9 cellular contexts compared by ENCODE assay signal in genomic region chr20:62117658-62118057, GRCh38. TPM values are rescaled to one million over a fixed set of nuclear protein-coding genes. Genes with fewer than 3 reads are reported as not detected.
DNase-seq lines count a peak whose midpoint lies in the region; ATAC-seq and TF ChIP-seq lines count a peak whose summit lies in the region.
"Had no signal": no experiment of that assay in that cellular context is flagged by ENCODE, and none has a peak within 500 bp of the region (broad histone marks: within the 10 kb centered on the region; RNA-seq: fewer than 3 reads in every experiment).

No MANE protein-coding gene starts in this region.

- no TSS peak for BruUV-seq in Calu3 (replicated peaks; lab: Mats Ljungman, UMichigan)

- peaks cover 15% of the 10 kb centered on the region for H3K4me1 Mint-ChIP-seq in activated CD4-positive, alpha-beta T cell treated with anti-CD3 and anti-CD28 coated beads, Interleukin-2, amount 10 ng/mL, durations not matched to agents 24 days and 14 days
- H3K4me1 Mint-ChIP-seq in activated naive CD8-positive, alpha-beta T cell treated with anti-CD3 and anti-CD28 coated beads, Interleukin-2, amount 50 U/mL, for 24 hours, result peaks cover 28% of the 10 kb centered on the region
- H3K4me1 Mint-ChIP-seq in Calu3 (ENCODE audit: low read depth, unreplicated experiment), result no peaks in the 10 kb centered on the region

- H3K9me3 ChIP-seq in KOPT-K1 (ENCODE audit: insufficient read depth, low read length, poor library complexity, severe bottlenecking) (peaks cover 15% of the 10 kb centered on the region), SJCRH30 (replicated peaks) (peaks cover 2% of the 10 kb centered on the region; the same call in 1 of the 2 replicates), sigmoid colon (peaks cover 0 to 4% (median 1%) of the 10 kb centered on the region in 4 donors)

- peak overlapping the region; percentile 23 for H3K4me3 Mint-ChIP-seq in activated CD4-positive, alpha-beta T cell treated with anti-CD3 and anti-CD28 coated beads, Interleukin-2, amount 10 ng/mL, durations not matched to agents 24 days and 14 days
- H3K4me3 Mint-ChIP-seq in activated naive CD8-positive, alpha-beta T cell treated with anti-CD3 and anti-CD28 coated beads, Interleukin-2, amount 50 U/mL, for 24 hours, result no peak overlapping the region
- H3K4me3 Mint-ChIP-seq in Calu3 (ENCODE audit: low read depth, unreplicated experiment), result no peak overlapping the region

- H3K36me3 Mint-ChIP-seq in activated CD4-positive, alpha-beta T cell treated with anti-CD3 and anti-CD28 coated beads, Interleukin-2, amount 10 ng/mL, durations not matched to agents 24 days and 14 days (ENCODE audit: low read depth), result no peaks in the 10 kb centered on the region
- H3K36me3 Mint-ChIP-seq in activated naive CD8-positive, alpha-beta T cell treated with anti-CD3 and anti-CD28 coated beads, Interleukin-2, amount 50 U/mL, for 24 hours (ENCODE audit: low read depth), result peaks cover 7% of the 10 kb centered on the region
- H3K36me3 Mint-ChIP-seq in Calu3 (ENCODE audit: insufficient read depth, unreplicated experiment), result peaks cover 37% of the 10 kb centered on the region

- H3K27me3 Mint-ChIP-seq in activated CD4-positive, alpha-beta T cell treated with anti-CD3 and anti-CD28 coated beads, Interleukin-2, amount 10 ng/mL, durations not matched to agents 24 days and 14 days, result no peaks in the 10 kb centered on the region
- H3K27me3 Mint-ChIP-seq in activated naive CD8-positive, alpha-beta T cell treated with anti-CD3 and anti-CD28 coated beads, Interleukin-2, amount 50 U/mL, for 24 hours, result no peaks in the 10 kb centered on the region
- H3K27me3 Mint-ChIP-seq in Calu3 (ENCODE audit: unreplicated experiment), result peaks cover 55% of the 10 kb centered on the region

- TF ChIP-seq POLR2A in sigmoid colon (IDR thresholded peaks at IDR 0.05), result no peak

- H3K4me1 ChIP-seq in SJCRH30 (no peaks in the 10 kb centered on the region), sigmoid colon (peaks cover 0 to 5% (median 3%) of the 10 kb centered on the region in 4 donors)

- TF ChIP-seq CTCF in Calu3 (IDR thresholded peaks at IDR 0.05; ENCODE audit: unreplicated experiment), result no peak
- TF ChIP-seq CTCF in sigmoid colon (IDR thresholded peaks at IDR 0.05), result no peak

- H3K27ac Mint-ChIP-seq in activated CD4-positive, alpha-beta T cell treated with anti-CD3 and anti-CD28 coated beads, Interleukin-2, amount 10 ng/mL, durations not matched to agents 24 days and 14 days, result no peak overlapping the region
- no peak overlapping the region for H3K27ac Mint-ChIP-seq in activated naive CD8-positive, alpha-beta T cell treated with anti-CD3 and anti-CD28 coated beads, Interleukin-2, amount 50 U/mL, for 24 hours
- no peak overlapping the region for H3K27ac Mint-ChIP-seq in Calu3 (ENCODE audit: unreplicated experiment)

- CTCF ChIA-PET in Calu3 (lab: Charles Lee), result no interaction called here

- H3K4me3 ChIP-seq in SJCRH30, result no peak overlapping the region
- no peak overlapping the region for H3K4me3 ChIP-seq in sigmoid colon
- H3K4me3 ChIP-seq: ascending aorta had no signal

- ATAC-seq in activated naive CD8-positive, alpha-beta T cell treated with anti-CD3 and anti-CD28 coated beads, Interleukin-2, amount 50 U/mL, for 24 hours, result peak; percentile 3
- no peak for ATAC-seq in GM21360 (IDR thresholded peaks at IDR 0.05; ENCODE audit: unreplicated experiment)

- H3K36me3 ChIP-seq in KOPT-K1 (ENCODE audit: insufficient read depth, low read length) (no peaks in the 10 kb centered on the region), SJCRH30 (no peaks in the 10 kb centered on the region), sigmoid colon (no peaks in the 10 kb centered on the region)
- H3K36me3 ChIP-seq: ascending aorta had no signal

- 52 to 70% methylated on average over 15 of the region's 15 CpGs for WGBS in sigmoid colon, 2 donors

- intact Hi-C loops in activated CD4-positive, alpha-beta T cell treated with anti-CD3 and anti-CD28 coated beads, Interleukin-2, amount 10 ng/mL, durations not matched to agents 24 days and 14 days (cut with micrococcal nuclease), result no loop called here
- intact Hi-C loops in Calu3 (cut with micrococcal nuclease; ENCODE audit: unreplicated experiment), result no loop called here
- intact Hi-C loops in sigmoid colon (cut with DNase I), result no loop called here

- no peak for TF ChIP-seq EP300 in sigmoid colon (IDR thresholded peaks at IDR 0.05)

- H3K9me3 Mint-ChIP-seq in activated CD4-positive, alpha-beta T cell treated with anti-CD3 and anti-CD28 coated beads, Interleukin-2, amount 10 ng/mL, durations not matched to agents 24 days and 14 days, result no peaks in the 10 kb centered on the region
- peaks cover 8% of the 10 kb centered on the region for H3K9me3 Mint-ChIP-seq in activated naive CD8-positive, alpha-beta T cell treated with anti-CD3 and anti-CD28 coated beads, Interleukin-2, amount 50 U/mL, for 24 hours
- peaks cover 2% of the 10 kb centered on the region for H3K9me3 Mint-ChIP-seq in Calu3 (ENCODE audit: low read depth, unreplicated experiment)

- peak; percentile 89 for DNase-seq in activated CD4-positive, alpha-beta T cell treated with anti-CD3 and anti-CD28 coated beads, Interleukin-2, amount 10 ng/mL, durations not matched to agents 24 days and 14 days
- DNase-seq in activated naive CD8-positive, alpha-beta T cell treated with anti-CD3 and anti-CD28 coated beads, Interleukin-2, amount 50 U/mL, for 24 hours, result peak; percentile 58
- DNase-seq in stimulated activated CD4-positive, alpha-beta T cell treated with anti-CD3 and anti-CD28 coated beads, TNF-alpha, amount 100 ng/mL, for 4 hours (ENCODE audit: low read depth in 3 of 3), result peak in 2 of 3 experiments; percentile 26 to 37
- DNase-seq in Calu3, result no peak
- DNase-seq in SJCRH30, result no peak
- no peak for DNase-seq in sigmoid colon

- no peaks in the 10 kb centered on the region; the same call in 1 of the 2 replicates for H3K27me3 ChIP-seq in SJCRH30
- peaks cover 0 to 48% (median 0%) of the 10 kb centered on the region in 3 donors for H3K27me3 ChIP-seq in sigmoid colon
- H3K27me3 ChIP-seq: ascending aorta had no signal

- H3K27ac ChIP-seq in KOPT-K1 (ENCODE audit: low read depth, low read length, poor library complexity, severe bottlenecking) (peak overlapping the region; percentile 38), SJCRH30 (no peak overlapping the region), sigmoid colon (no peak overlapping the region)
- H3K27ac ChIP-seq: ascending aorta had no signal

RNA-seq across cellular contexts. Expression of gene LSM14B, which starts 4.6 kb away (rescaled TPM):
- 44.0 and 45.3 TPM in 2 replicates for total RNA-seq in activated CD4-positive, alpha-beta T cell treated with anti-CD3 and anti-CD28 coated beads, Interleukin-2, amount 10 ng/mL, durations not matched to agents 24 days and 14 days
- total RNA-seq in Calu3 (2022), result 76.9 and 78.0 TPM in 2 replicates
- total RNA-seq in SJCRH30 (2014; rRNA removed; shearing (Covaris generic)), result 146 TPM in 2 replicates
- 10 to 100 TPM; 20.8 to 28.5 (median 23.6) TPM for total RNA-seq in sigmoid colon
- 10 to 100 TPM; 16.9 to 25.8 (median 21.6) TPM for polyA plus RNA-seq in sigmoid colon

RNA-seq across cellular contexts. Expression of gene PSMA7, which starts 25.5 kb away (rescaled TPM):
- total RNA-seq in activated CD4-positive, alpha-beta T cell treated with anti-CD3 and anti-CD28 coated beads, Interleukin-2, amount 10 ng/mL, durations not matched to agents 24 days and 14 days, result 434 and 449 TPM in 2 replicates
- 514 and 518 TPM in 2 replicates for total RNA-seq in Calu3 (2022)
- total RNA-seq in SJCRH30 (2014; rRNA removed; shearing (Covaris generic)), result 755 and 774 TPM in 2 replicates
- total RNA-seq in sigmoid colon, result 100 to 1,000 TPM; 192 to 388 (median 313) TPM
- 100 to 1,000 TPM; 224 to 340 (median 244) TPM for polyA plus RNA-seq in sigmoid colon

RNA-seq across cellular contexts. Expression of gene SS18L1, which starts 25.9 kb away (rescaled TPM):
- 26.7 and 29.0 TPM in 2 replicates for total RNA-seq in activated CD4-positive, alpha-beta T cell treated with anti-CD3 and anti-CD28 coated beads, Interleukin-2, amount 10 ng/mL, durations not matched to agents 24 days and 14 days
- total RNA-seq in Calu3 (2022), result 47.4 and 53.7 TPM in 2 replicates
- 57.4 and 68.9 TPM in 2 replicates for total RNA-seq in SJCRH30 (2014; rRNA removed; shearing (Covaris generic))
- total RNA-seq in sigmoid colon, result 10 to 100 TPM in 3 of 4 donors, 1 to 10 TPM in 1; 7.2 to 11.7 (median 11.1) TPM
- 1 to 10 TPM; 4.9 to 9.5 (median 5.4) TPM for polyA plus RNA-seq in sigmoid colon

RNA-seq across cellular contexts. Expression of gene TAF4, which starts 52.0 kb away (rescaled TPM):
- 25.6 and 26.6 TPM in 2 replicates for total RNA-seq in activated CD4-positive, alpha-beta T cell treated with anti-CD3 and anti-CD28 coated beads, Interleukin-2, amount 10 ng/mL, durations not matched to agents 24 days and 14 days
- total RNA-seq in Calu3 (2022) (64.3 and 65.2 TPM in 2 replicates), sigmoid colon (10 to 100 TPM in 2 of 4 donors, 1 to 10 TPM in 2; 8.0 to 13.3 (median 10.9) TPM)
- total RNA-seq in SJCRH30 (2014; rRNA removed; shearing (Covaris generic)), result 19.4 and 20.1 TPM in 2 replicates
- polyA plus RNA-seq in sigmoid colon, result 10 to 100 TPM in 1 of 3 donors, 1 to 10 TPM in 2; 3.6 to 10.3 (median 6.5) TPM

Comparison
In these comparisons a context has a peak if more than half of its experiments do, and no peak if none do; other contexts are left out.
1. DNase-seq: peak in activated CD4-positive, alpha-beta T cell treated with anti-CD3 and anti-CD28 coated beads, Interleukin-2, amount 10 ng/mL, durations not matched to agents 24 days and 14 days (single experiment), activated naive CD8-positive, alpha-beta T cell treated with anti-CD3 and anti-CD28 coated beads, Interleukin-2, amount 50 U/mL, for 24 hours (single experiment) and stimulated activated CD4-positive, alpha-beta T cell treated with anti-CD3 and anti-CD28 coated beads, TNF-alpha, amount 100 ng/mL, for 4 hours (2 of 3); none in Calu3 (single experiment), SJCRH30 (0 of 2) and sigmoid colon (single experiment).